ENCODE assay signal across 8 cellular contexts in genomic region chr13:32586022-32586900, GRCh38. TPM values are rescaled to one million over a fixed set of nuclear protein-coding genes. Genes with fewer than 3 reads are reported as not detected.
DNase-seq lines count a peak whose midpoint lies in the region; ATAC-seq and TF ChIP-seq lines count a peak whose summit lies in the region.

TSS of gene PDS5B (plus strand) at chr13:32586452. CDS start at chr13:32648773, 62,321 bp downstream.

- peaks cover 5% of the 10 kb centered on the region for H3K27me3 Mint-ChIP-seq in activated T-cell treated with anti-CD3 and anti-CD28 coated beads, Interleukin-2, amount 50 U/mL, for 24 hours

- H2AFZ ChIP-seq in PC-9, result peak within 1 kb of the TSS; percentile 85

- peak; percentile 75 for ATAC-seq in GM21619 (IDR thresholded peaks at IDR 0.05; ENCODE audit: unreplicated experiment)

- H3K9me3 ChIP-seq in PC-9 (ENCODE audit: insufficient read depth, low read depth) (no peaks in the 10 kb centered on the region), esophagus (ENCODE audit: control insufficient read depth in 2 of 2, insufficient read depth in 1 of 2, low read depth in 1 of 2, low read length in 1 of 2) (no peaks in the 10 kb centered on the region), mucosa of stomach (ENCODE audit: control insufficient read depth, low read length) (no peaks in the 10 kb centered on the region)

- peak; percentile 97 for DNase-seq in DMS53 (lab: John Stamatoyannopoulos, UW)
- peak; percentile 97 for DNase-seq in KBM-7
- peak; percentile 81 to 91 for DNase-seq in PC-9
- DNase-seq in activated T-cell treated with anti-CD3 and anti-CD28 coated beads, Interleukin-2, amount 50 U/mL, for 24 hours, result peak; percentile 96
- peak; percentile 86 to 92 for DNase-seq in stimulated activated CD8-positive, alpha-beta memory T cell treated with anti-CD3 and anti-CD28 coated beads, Interleukin-7, amount 100 ng/mL, for 1 hour (ENCODE audit: low read depth in 2 of 2)

- peak within 1 kb of the TSS; percentile 89 for H3K4me2 ChIP-seq in PC-9

- H3F3A ChIP-seq in PC-9 (ENCODE audit: insufficient read depth, low read depth), result peaks cover 13% of the 10 kb centered on the region

- peaks cover 7% of the 10 kb centered on the region for H3K36me3 Mint-ChIP-seq in activated T-cell treated with anti-CD3 and anti-CD28 coated beads, Interleukin-2, amount 50 U/mL, for 24 hours (ENCODE audit: low read depth)

- in situ Hi-C loops in KBM-7 (cut with MboI; ENCODE audit: low pct_unique_long_range_greater_than_20kb, low sequenced_read_pairs), result no loop called here

- intact Hi-C loops in PC-9 (cut with micrococcal nuclease; ENCODE audit: unreplicated experiment), result loop anchor here (1.0 to 5.0 kb wide), 8 partner anchors 53 to 1233 kb away; partner anchors contain the start of genes BRCA2, RFC3 and ZAR1L

- TF ChIP-seq CTCF in PC-9 (conservative IDR thresholded peaks at IDR 0.05), result peak; percentile 69

- peaks cover 42% of the 10 kb centered on the region for H3K79me2 ChIP-seq in PC-9 (ENCODE audit: low read depth)

- POLR2A ChIA-PET in PC-9 (lab: Charles Lee; ENCODE audit: unreplicated experiment), result interaction anchor here (0.5 kb wide), 1 partner anchor 173 kb away, joined by 4 read pairs; no protein-coding TSS in a partner anchor

- H3K4me1 Mint-ChIP-seq in activated T-cell treated with anti-CD3 and anti-CD28 coated beads, Interleukin-2, amount 50 U/mL, for 24 hours (ENCODE audit: low read depth), result peaks cover 40% of the 10 kb centered on the region

- BruUV-seq in PC-9 (replicated peaks; lab: Mats Ljungman, UMichigan), result no TSS peak

- peak within 1 kb of the TSS; percentile 81 for H3K9ac ChIP-seq in mucosa of stomach (ENCODE audit: low read length)

- H3K4me1 ChIP-seq in PC-9 (replicated peaks; ENCODE audit: insufficient read depth) (peaks cover 30% of the 10 kb centered on the region), esophagus (ENCODE audit: control insufficient read depth in 2 of 2, insufficient read depth in 2 of 2, low read length in 1 of 2) (no peaks in the 10 kb centered on the region), mucosa of stomach (ENCODE audit: control insufficient read depth, insufficient read depth, low read length) (peaks cover 10% of the 10 kb centered on the region)

- H4K20me1 ChIP-seq in PC-9 (ENCODE audit: insufficient read depth), result peaks cover 24% of the 10 kb centered on the region; the same call in 1 of the 2 replicates

- peak within 1 kb of the TSS; percentile 72 for H3K27ac ChIP-seq in PC-9
- peak within 1 kb of the TSS; percentile 93 to 98 for H3K27ac ChIP-seq in esophagus (ENCODE audit: low read depth in 2 of 2, low read length in 1 of 2)

- no peaks in the 10 kb centered on the region for H3K9me3 Mint-ChIP-seq in activated T-cell treated with anti-CD3 and anti-CD28 coated beads, Interleukin-2, amount 50 U/mL, for 24 hours

- H3K27me3 ChIP-seq in PC-9 (ENCODE audit: insufficient read depth, low read depth), result no peaks in the 10 kb centered on the region
- no peaks in the 10 kb centered on the region for H3K27me3 ChIP-seq in esophagus (ENCODE audit: control insufficient read depth in 1 of 2, insufficient read depth in 2 of 2, low read length in 2 of 2)
- no peaks in the 10 kb centered on the region for H3K27me3 ChIP-seq in mucosa of stomach (ENCODE audit: control insufficient read depth, insufficient read depth, low read length)

- peak within 1 kb of the TSS; percentile 94 for H3K4me3 Mint-ChIP-seq in activated T-cell treated with anti-CD3 and anti-CD28 coated beads, Interleukin-2, amount 50 U/mL, for 24 hours

- no peaks in the 10 kb centered on the region for H3K9me2 ChIP-seq in PC-9 (ENCODE audit: insufficient read depth)

- H3K27ac Mint-ChIP-seq in activated T-cell treated with anti-CD3 and anti-CD28 coated beads, Interleukin-2, amount 50 U/mL, for 24 hours, result peak within 1 kb of the TSS; percentile 95

- WGBS in esophagus, 2 donors, result 0 to 1% methylated on average over 59 to 97 of the region's 97 CpGs

- H3K36me3 ChIP-seq in PC-9 (ENCODE audit: low read depth), result 0 out of 2 replicates have a peak, but pooled peaks cover 3% of the 10 kb centered on the region
- H3K36me3 ChIP-seq in esophagus (ENCODE audit: control insufficient read depth in 2 of 2, insufficient read depth in 2 of 2, low read length in 1 of 2), result no peaks in the 10 kb centered on the region
- H3K36me3 ChIP-seq in mucosa of stomach (ENCODE audit: control insufficient read depth, insufficient read depth, low read length), result no peaks in the 10 kb centered on the region

- H3K4me3 ChIP-seq in PC-9 (peak within 1 kb of the TSS; percentile 71), esophagus (ENCODE audit: low read depth in 1 of 2, low read length in 2 of 2) (peak within 1 kb of the TSS; percentile 87 to 95), mucosa of stomach (ENCODE audit: low read length) (peak within 1 kb of the TSS; percentile 65)

- CTCF ChIA-PET in PC-9 (lab: Charles Lee), result interaction anchor here (0.6 to 0.7 kb wide), 3 partner anchors 48 to 1211 kb away, joined by 3 to 7 read pairs (median 4); no protein-coding TSS in a partner anchor

RNA-seq across cellular contexts. Expression of gene PDS5B, which starts in this region (rescaled TPM):
- total RNA-seq in PC-9 (2021), result 37.1 and 37.6 TPM in 2 replicates
- polyA plus RNA-seq in esophagus, result 1 to 10 TPM; 2.5 to 3.8 TPM

Comparison
In these comparisons a context has a peak if more than half of its experiments do, and no peak if none do; other contexts are left out.
1. Peak in every context shown above with its lines: DNase-seq, ATAC-seq, H3K4me3 ChIP-seq and H3K27ac ChIP-seq.